Comparison of ENCODE assay signal across 8 cellular contexts in the genomic region with DNA sequence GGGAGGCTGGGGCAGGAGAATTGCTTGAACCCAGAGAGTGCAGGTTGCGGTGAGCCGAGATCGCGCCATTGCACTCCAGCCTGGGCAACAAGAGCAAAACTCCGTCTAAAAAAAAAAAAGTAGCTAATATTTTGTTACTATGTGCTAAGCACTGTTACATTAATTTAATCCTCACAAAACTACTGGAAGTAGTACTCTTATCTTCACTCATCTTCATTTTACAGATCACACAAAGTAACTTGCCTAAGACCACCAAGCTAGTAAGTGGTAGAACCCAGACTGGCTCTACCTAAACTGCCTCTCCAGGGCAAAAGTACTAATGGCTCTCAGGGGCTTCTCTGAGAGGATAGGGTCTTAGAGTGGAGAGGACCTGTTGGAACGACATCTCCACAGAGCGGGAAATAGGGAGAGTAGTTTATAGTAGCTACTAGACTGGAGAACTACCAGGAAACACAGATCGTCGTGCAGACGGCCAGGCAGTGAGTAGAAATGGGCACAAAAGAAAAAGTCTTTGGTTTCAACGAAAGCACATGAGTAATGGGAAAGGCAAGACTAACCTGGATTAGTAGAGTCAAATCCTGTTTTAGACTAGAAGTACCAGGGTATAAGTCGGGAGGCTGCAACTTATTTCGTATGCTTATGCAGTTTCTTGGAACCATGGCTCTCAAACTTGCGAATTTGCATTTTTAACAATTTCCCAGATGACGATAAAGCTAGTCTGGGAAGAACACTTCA. TPM values are rescaled to one million over a fixed set of nuclear protein-coding genes. Genes with fewer than 3 reads are reported as not detected.
DNase-seq lines count a peak whose midpoint lies in the region; ATAC-seq, FAIRE-seq and TF ChIP-seq lines count a peak whose summit lies in the region.

No MANE protein-coding gene starts in this region.

- H3K9me3 Mint-ChIP-seq in Calu3 (ENCODE audit: low read depth, unreplicated experiment) (no peaks in the 10 kb centered on the region), endodermal cell (no peaks in the 10 kb centered on the region)

- H3K4me3 Mint-ChIP-seq in Calu3 (ENCODE audit: low read depth, unreplicated experiment): peak overlapping the region; percentile 77
- H3K4me3 Mint-ChIP-seq in endodermal cell: peak overlapping the region; percentile 75

- H3K27me3 Mint-ChIP-seq in Calu3 (ENCODE audit: unreplicated experiment): no peaks in the 10 kb centered on the region
- H3K27me3 Mint-ChIP-seq in endodermal cell (ENCODE audit: insufficient read depth): no peaks in the 10 kb centered on the region

- H3K4me3 ChIP-seq in NT2/D1 (ENCODE audit: insufficient read length, low read depth): peak overlapping the region; percentile 74
- peak overlapping the region; percentile 91 for H3K4me3 ChIP-seq in endodermal cell (ENCODE audit: low read length)
- peak overlapping the region; percentile 66 to 92 (median 78) for H3K4me3 ChIP-seq in pancreas

- no peak for FAIRE-seq in pancreas (lab: Jason Lieb, UNC)

- H3K36me3 Mint-ChIP-seq in Calu3 (ENCODE audit: insufficient read depth, unreplicated experiment): peaks cover 23% of the 10 kb centered on the region
- no peaks in the 10 kb centered on the region for H3K36me3 Mint-ChIP-seq in endodermal cell (ENCODE audit: low read depth)

- CTCF ChIA-PET in Calu3 (lab: Charles Lee): no interaction called here

- no TSS peak for BruUV-seq in Calu3 (replicated peaks; lab: Mats Ljungman, UMichigan)

- H3K9ac ChIP-seq in NT2/D1 (ENCODE audit: insufficient read length, low read depth): peak overlapping the region; percentile 8
- H3K9ac ChIP-seq in endodermal cell (ENCODE audit: extremely low read depth, low read length, poor library complexity, severe bottlenecking): peak overlapping the region; percentile 96

- H3K4me1 Mint-ChIP-seq in Calu3 (ENCODE audit: low read depth, unreplicated experiment) (peaks cover 17% of the 10 kb centered on the region), endodermal cell (peaks cover 7% of the 10 kb centered on the region)

- H3K27ac Mint-ChIP-seq in Calu3 (ENCODE audit: unreplicated experiment) (peak overlapping the region; percentile 92), endodermal cell (peak overlapping the region; percentile 93)

- TF ChIP-seq CTCF in Calu3 (IDR thresholded peaks at IDR 0.05; ENCODE audit: unreplicated experiment): no peak
- TF ChIP-seq CTCF in endodermal cell (conservative IDR thresholded peaks at IDR 0.05): no peak
- no peak for TF ChIP-seq CTCF in pancreas (IDR thresholded peaks at IDR 0.05)

- no peak for DNase-seq in Calu3
- DNase-seq in NT2/D1 (ENCODE audit: low read depth, low spot score): no peak
- DNase-seq in endodermal cell: no peak
- DNase-seq in pancreas: no peak
- no peak for DNase-seq in stimulated activated CD4-positive, alpha-beta T cell treated with anti-CD3 and anti-CD28 coated beads, Interleukin-2, amount 100 ng/mL, for 24 hours
- no peak for DNase-seq in NK-92 treated with Interleukin-12 subunit alpha and Interleukin-12 subunit beta, amount 100 ng/mL, for 24 hours (lab: John Stamatoyannopoulos, UW)

- H3K4me1 ChIP-seq in NT2/D1 (ENCODE audit: insufficient read depth, insufficient read length) (peaks cover 4% of the 10 kb centered on the region), endodermal cell (ENCODE audit: control insufficient read depth, insufficient read depth, low read length) (no peaks in the 10 kb centered on the region), pancreas (peaks cover 7 to 13% (median 13%) of the 10 kb centered on the region in 3 donors)

- WGBS in endodermal cell (ENCODE audit: insufficient coverage in 1 of 2, insufficient read length in 1 of 2), 2 experiments: 88 to 92% methylated on average over 13 to 14 of the region's 15 CpGs
- WGBS in pancreas, 2 donors: 67 to 78% methylated on average over 15 of the region's 15 CpGs

- H3K27me3 ChIP-seq in NT2/D1 (ENCODE audit: insufficient read depth, insufficient read length): peaks cover 6% of the 10 kb centered on the region
- no peaks in the 10 kb centered on the region for H3K27me3 ChIP-seq in endodermal cell (ENCODE audit: control insufficient read depth, insufficient read depth, low read length, poor library complexity, severe bottlenecking)
- H3K27me3 ChIP-seq in pancreas: no peaks in the 10 kb centered on the region

- H3K9me3 ChIP-seq in NT2/D1 (ENCODE audit: insufficient read depth, low read length) (no peaks in the 10 kb centered on the region), endodermal cell (ENCODE audit: control insufficient read depth, low read length) (no peaks in the 10 kb centered on the region), pancreas (no peaks in the 10 kb centered on the region)

- ATAC-seq in pancreas (no peak), GM19324 (IDR thresholded peaks at IDR 0.05; ENCODE audit: low FRiP score, unreplicated experiment) (no peak), GM21390 (IDR thresholded peaks at IDR 0.05; ENCODE audit: unreplicated experiment) (no peak)

- intact Hi-C loops in Calu3 (cut with micrococcal nuclease; ENCODE audit: unreplicated experiment): no loop called here
- intact Hi-C loops in pancreas (cut with DNase I): no loop called here

- H3K36me3 ChIP-seq in NT2/D1 (ENCODE audit: insufficient read depth, insufficient read length, low read length) (peaks cover 18% of the 10 kb centered on the region), endodermal cell (ENCODE audit: control insufficient read depth, insufficient read depth, low read length) (peaks cover 4% of the 10 kb centered on the region), pancreas (no peaks in the 10 kb centered on the region)

- H3K27ac ChIP-seq in endodermal cell (ENCODE audit: low read depth, low read length) (no peak overlapping the region), pancreas (peak overlapping the region; percentile 96 to 98 (median 98))

RNA-seq across cellular contexts. Expression of a gene that starts 1.4 kb away (rescaled TPM):
- total RNA-seq in Calu3 (2022) (29.5 and 30.4 TPM in 2 replicates), endodermal cell (10 to 100 TPM; 19.4 to 25.3 TPM), pancreas (10 to 100 TPM; 18.1 to 28.3 (median 24.1) TPM)
- polyA plus RNA-seq in endodermal cell (2013, experiment 1 of 2): 16.9 TPM
- 22.6 TPM for polyA plus RNA-seq in endodermal cell (2013, experiment 2 of 2)
- polyA plus RNA-seq in pancreas: 10 to 100 TPM in 1 of 2 donors, 1 to 10 TPM in 1; 8.6 to 12.5 TPM
